Comparison of ENCODE assay signal across 8 cellular contexts in genomic region chr2:72919414-72920316, GRCh38. TPM values are rescaled to one million over a fixed set of nuclear protein-coding genes. Genes with fewer than 3 reads are reported as not detected.
DNase-seq lines count a peak whose midpoint lies in the region; ATAC-seq and TF ChIP-seq lines count a peak whose summit lies in the region.

No MANE protein-coding gene starts in this region.

- no peak overlapping the region for H2BK120ac ChIP-seq in mesendoderm (ENCODE audit: low read depth, low read length)

- H3K36me3 ChIP-seq in left ventricle myocardium inferior (no peaks in the 10 kb centered on the region), mesendoderm (ENCODE audit: control insufficient read depth, insufficient read depth, low read length) (no peaks in the 10 kb centered on the region)

- H3K9me3 ChIP-seq in left ventricle myocardium inferior (replicated peaks), result no peaks in the 10 kb centered on the region

- H3K27me3 ChIP-seq in left ventricle myocardium inferior (ENCODE audit: low read depth) (peaks cover 100% of the 10 kb centered on the region), mesendoderm (ENCODE audit: insufficient read depth, low read length, poor library complexity) (peaks cover 69% of the 10 kb centered on the region)

- H3K4me3 ChIP-seq in left ventricle myocardium inferior (peak overlapping the region; percentile 57), mesendoderm (ENCODE audit: low read length) (peak overlapping the region; percentile 8)

- no peak overlapping the region for H2BK15ac ChIP-seq in mesendoderm (replicated peaks; ENCODE audit: low read depth)

- peak overlapping the region; percentile 50 for H3K9ac ChIP-seq in mesendoderm (ENCODE audit: low read length)

- peaks cover 68% of the 10 kb centered on the region for H3K4me1 ChIP-seq in left ventricle myocardium inferior
- H3K4me1 ChIP-seq in mesendoderm (ENCODE audit: control insufficient read depth, low read depth, low read length), result peaks cover 9% of the 10 kb centered on the region

- no peak overlapping the region for H3K18ac ChIP-seq in mesendoderm (ENCODE audit: low read length)

- no peak for ATAC-seq in left cardiac atrium
- no peak for ATAC-seq in GM19463 (IDR thresholded peaks at IDR 0.05; ENCODE audit: unreplicated experiment)

- intact Hi-C loops in left ventricle myocardium inferior (cut with micrococcal nuclease) (no loop called here), left cardiac atrium (cut with DNase I) (no loop called here)

- no peak overlapping the region for H3K23ac ChIP-seq in mesendoderm (ENCODE audit: low read length)

- H2BK5ac ChIP-seq in mesendoderm (ENCODE audit: low read length), result no peak overlapping the region

- no peaks in the 10 kb centered on the region for H3K79me1 ChIP-seq in mesendoderm (ENCODE audit: low read length)

- H4K5ac ChIP-seq in mesendoderm (ENCODE audit: low read length), result no peak overlapping the region

- DNase-seq in left ventricle myocardium inferior, result no peak
- no peak for DNase-seq in left cardiac atrium
- DNase-seq in activated T-cell treated with anti-CD3 and anti-CD28 coated beads, Interleukin-2, amount 50 U/mL, for 48 hours, result peak; percentile 18 to 22
- DNase-seq in mesendoderm, result peak; percentile 69
- peak; percentile 30 for DNase-seq in ureter (ENCODE audit: low spot score)
- DNase-seq in NCI-H1694 (lab: John Stamatoyannopoulos, UW), result no peak
- DNase-seq in activated CD4-positive, alpha-beta T cell treated with anti-CD3 and anti-CD28 coated beads for 4 hours, result no peak

- H3K4ac ChIP-seq in mesendoderm (ENCODE audit: low read depth, low read length), result no peak overlapping the region

- peak overlapping the region; percentile 81 for H3K4me2 ChIP-seq in mesendoderm (ENCODE audit: low read length)

- no peak overlapping the region for H2AK5ac ChIP-seq in mesendoderm (ENCODE audit: low read length)

- no peak for TF ChIP-seq CTCF in left ventricle myocardium inferior (IDR thresholded peaks at IDR 0.05; ENCODE audit: borderline replicate concordance)

- WGBS in mesendoderm (ENCODE audit: extremely low coverage, insufficient coverage, low lambda C conversion rate), result no CpG with 5 or more reads among the region's 48 CpGs

- H4K8ac ChIP-seq in mesendoderm (ENCODE audit: low read depth, low read length), result no peak overlapping the region

- no peaks in the 10 kb centered on the region for H3K79me2 ChIP-seq in mesendoderm (ENCODE audit: control insufficient read depth, insufficient read depth, low read length)

- H3K27ac ChIP-seq in left ventricle myocardium inferior (replicated peaks) (no peak overlapping the region), mesendoderm (ENCODE audit: low read depth, low read length) (no peak overlapping the region)

- H3K56ac ChIP-seq in mesendoderm (ENCODE audit: low read length), result peak overlapping the region; percentile 29

RNA-seq across cellular contexts. Expression of gene EMX1, which starts 2.3 kb away (rescaled TPM):
- total RNA-seq in left ventricle myocardium inferior (not detected), left cardiac atrium (not detected), ureter (not detected)
- polyA plus RNA-seq in mesendoderm (2013, experiment 1 of 2), result 0.15 TPM
- polyA plus RNA-seq in mesendoderm (2013, experiment 2 of 2), result 0.35 TPM

RNA-seq across cellular contexts. Expression of gene SPR, which starts 32.5 kb away (rescaled TPM):
- total RNA-seq in left ventricle myocardium inferior (53.5 TPM), left cardiac atrium (10 to 100 TPM; 29.2 to 47.7 TPM), ureter (17.1 TPM)
- polyA plus RNA-seq in mesendoderm (2013, experiment 1 of 2), result 2.6 TPM
- polyA plus RNA-seq in mesendoderm (2013, experiment 2 of 2), result 2.6 TPM

Comparison
In these comparisons a context has a peak if more than half of its experiments do, and no peak if none do; other contexts are left out.
1. DNase-seq: peak in activated T-cell treated with anti-CD3 and anti-CD28 coated beads, Interleukin-2, amount 50 U/mL, for 48 hours (2 of 2), mesendoderm (single experiment) and ureter (single experiment); none in left ventricle myocardium inferior (single experiment), left cardiac atrium (single experiment), NCI-H1694 (single experiment) and activated CD4-positive, alpha-beta T cell treated with anti-CD3 and anti-CD28 coated beads for 4 hours (0 of 2).